Comparison of ENCODE assay signal across 8 cellular contexts in genomic region chr13:48126944-48127814, GRCh38. TPM values are rescaled to one million over a fixed set of nuclear protein-coding genes. Genes with fewer than 3 reads are reported as not detected.
DNase-seq lines count a peak whose midpoint lies in the region; ATAC-seq and TF ChIP-seq lines count a peak whose summit lies in the region.

No MANE protein-coding gene starts in this region.

- H3K4me1 ChIP-seq in liver (ENCODE audit: control insufficient read depth in 4 of 4, insufficient read depth in 4 of 4, low read length in 3 of 4), result peaks cover 0 to 21% (median 8%) of the 10 kb centered on the region in 4 donors

- no peaks in the 10 kb centered on the region for H3K27me3 Mint-ChIP-seq in activated B cell treated with CpG ODN at 0.5 μM for 24 hours
- no peaks in the 10 kb centered on the region for H3K27me3 Mint-ChIP-seq in stimulated activated naive CD8-positive, alpha-beta T cell treated with anti-CD3 and anti-CD28 coated beads, Interleukin-15, Interleukin-2, amounts not matched to agents 100 ng/mL and 50 ng/mL, for 24 hours

- no peak overlapping the region for H3K4me3 ChIP-seq in liver (ENCODE audit: low read depth in 1 of 3, low read length in 3 of 3)

- peak overlapping the region; percentile 9 for H3K27ac Mint-ChIP-seq in activated B cell treated with CpG ODN at 0.5 μM for 24 hours
- peak overlapping the region; percentile 10 for H3K27ac Mint-ChIP-seq in stimulated activated naive CD8-positive, alpha-beta T cell treated with anti-CD3 and anti-CD28 coated beads, Interleukin-15, Interleukin-2, amounts not matched to agents 100 ng/mL and 50 ng/mL, for 24 hours

- peak; percentile 88 to 90 for TF ChIP-seq RAD21 in liver (IDR thresholded peaks at IDR 0.05)

- intact Hi-C loops in activated B cell treated with CpG ODN at 0.5 μM for 24 hours (cut with micrococcal nuclease), result loop anchor here (1.0 to 5.0 kb wide), 9 partner anchors 58 to 642 kb away; partner anchors contain the start of gene ITM2B

- 24% methylated on average over 5 of the region's 5 CpGs for WGBS in liver

- no peak overlapping the region for H3K4me3 Mint-ChIP-seq in activated B cell treated with CpG ODN at 0.5 μM for 24 hours
- peak overlapping the region; percentile 0 for H3K4me3 Mint-ChIP-seq in stimulated activated naive CD8-positive, alpha-beta T cell treated with anti-CD3 and anti-CD28 coated beads, Interleukin-15, Interleukin-2, amounts not matched to agents 100 ng/mL and 50 ng/mL, for 24 hours

- no peaks in the 10 kb centered on the region for H3K36me3 Mint-ChIP-seq in activated B cell treated with CpG ODN at 0.5 μM for 24 hours (ENCODE audit: low read depth)
- no peaks in the 10 kb centered on the region for H3K36me3 Mint-ChIP-seq in stimulated activated naive CD8-positive, alpha-beta T cell treated with anti-CD3 and anti-CD28 coated beads, Interleukin-15, Interleukin-2, amounts not matched to agents 100 ng/mL and 50 ng/mL, for 24 hours (ENCODE audit: low read depth)

- ATAC-seq in HG02588 (IDR thresholded peaks at IDR 0.05; ENCODE audit: unreplicated experiment), result peak; percentile 71
- ATAC-seq in activated B cell treated with CpG ODN at 0.5 μM for 24 hours (ENCODE audit: low read depth), result peak; percentile 90
- ATAC-seq in GM19467 (IDR thresholded peaks at IDR 0.05; ENCODE audit: unreplicated experiment), result no peak

- CTCF ChIA-PET in activated B cell treated with CpG ODN at 0.5 μM for 24 hours (lab: Charles Lee), result interaction anchor here (0.6 to 3.0 kb wide), 18 partner anchors 24 to 641 kb away, joined by 3 to 39 read pairs (median 4); partner anchors contain the start of genes ITM2B, MED4, RB1 and RCBTB2

- peaks cover 7% of the 10 kb centered on the region for H3K4me1 Mint-ChIP-seq in activated B cell treated with CpG ODN at 0.5 μM for 24 hours
- H3K4me1 Mint-ChIP-seq in stimulated activated naive CD8-positive, alpha-beta T cell treated with anti-CD3 and anti-CD28 coated beads, Interleukin-15, Interleukin-2, amounts not matched to agents 100 ng/mL and 50 ng/mL, for 24 hours (ENCODE audit: low read depth), result peaks cover 25% of the 10 kb centered on the region

- peak overlapping the region in 1 of 2 donors; percentile 12 for H3K9ac ChIP-seq in liver (ENCODE audit: low read depth in 1 of 2, low read length in 2 of 2)

- no peaks in the 10 kb centered on the region for H3K36me3 ChIP-seq in liver (ENCODE audit: control insufficient read depth in 4 of 4, insufficient read depth in 3 of 4, low read depth in 1 of 4, low read length in 3 of 4)

- H3K27ac ChIP-seq in liver (ENCODE audit: low read depth in 1 of 2, low read length in 2 of 2), result peak overlapping the region; percentile 32 to 35

- peak; percentile 74 for TF ChIP-seq CTCF in activated B cell treated with CpG ODN at 0.5 μM for 24 hours (IDR thresholded peaks at IDR 0.05)
- peak; percentile 79 for TF ChIP-seq CTCF in liver (IDR thresholded peaks at IDR 0.05; ENCODE audit: low read depth, low read length, missing input control)

- no peaks in the 10 kb centered on the region for H3K9me3 ChIP-seq in liver (ENCODE audit: control insufficient read depth in 4 of 4, low read length in 3 of 4)

- DNase-seq in GDM1 (lab: John Stamatoyannopoulos, UW), result peak; percentile 54
- DNase-seq in NCI-H2171 (lab: John Stamatoyannopoulos, UW), result peak; percentile 63
- DNase-seq in activated B cell treated with CpG ODN at 0.5 μM for 24 hours, result no peak
- peak; percentile 67 to 69 for DNase-seq in dermis microvascular lymphatic vessel endothelial cell (ENCODE audit: low read depth in 2 of 2)

- H3K27me3 ChIP-seq in liver (ENCODE audit: control insufficient read depth in 4 of 4, insufficient read depth in 4 of 4, low read length in 3 of 4), result no peaks in the 10 kb centered on the region

- no peaks in the 10 kb centered on the region for H3K9me3 Mint-ChIP-seq in activated B cell treated with CpG ODN at 0.5 μM for 24 hours
- H3K9me3 Mint-ChIP-seq in stimulated activated naive CD8-positive, alpha-beta T cell treated with anti-CD3 and anti-CD28 coated beads, Interleukin-15, Interleukin-2, amounts not matched to agents 100 ng/mL and 50 ng/mL, for 24 hours, result no peaks in the 10 kb centered on the region

- POLR2A ChIA-PET in activated B cell treated with CpG ODN at 0.5 μM for 24 hours (lab: Charles Lee), result interaction anchor here (1.1 to 2.3 kb wide), 5 partner anchors 105 to 179 kb away, joined by 3 to 20 read pairs (median 3); partner anchors contain the start of gene ITM2B

TF ChIP-seq in liver, 16 proteins besides CTCF, POLR2A, EP300 and RAD21:
- TF ChIP-seq EGR1 (IDR thresholded peaks at IDR 0.05; ENCODE audit: low read depth in 2 of 2), result no peak
- TF ChIP-seq GABPA (IDR thresholded peaks at IDR 0.05 in 1 of 2, conservative IDR thresholded peaks at IDR 0.05 in 1 of 2), result peak in 1 of 2 donors; percentile 32
- TF ChIP-seq YY1 (IDR thresholded peaks at IDR 0.05), result peak; percentile 30
- TF ChIP-seq, protein P1, sequence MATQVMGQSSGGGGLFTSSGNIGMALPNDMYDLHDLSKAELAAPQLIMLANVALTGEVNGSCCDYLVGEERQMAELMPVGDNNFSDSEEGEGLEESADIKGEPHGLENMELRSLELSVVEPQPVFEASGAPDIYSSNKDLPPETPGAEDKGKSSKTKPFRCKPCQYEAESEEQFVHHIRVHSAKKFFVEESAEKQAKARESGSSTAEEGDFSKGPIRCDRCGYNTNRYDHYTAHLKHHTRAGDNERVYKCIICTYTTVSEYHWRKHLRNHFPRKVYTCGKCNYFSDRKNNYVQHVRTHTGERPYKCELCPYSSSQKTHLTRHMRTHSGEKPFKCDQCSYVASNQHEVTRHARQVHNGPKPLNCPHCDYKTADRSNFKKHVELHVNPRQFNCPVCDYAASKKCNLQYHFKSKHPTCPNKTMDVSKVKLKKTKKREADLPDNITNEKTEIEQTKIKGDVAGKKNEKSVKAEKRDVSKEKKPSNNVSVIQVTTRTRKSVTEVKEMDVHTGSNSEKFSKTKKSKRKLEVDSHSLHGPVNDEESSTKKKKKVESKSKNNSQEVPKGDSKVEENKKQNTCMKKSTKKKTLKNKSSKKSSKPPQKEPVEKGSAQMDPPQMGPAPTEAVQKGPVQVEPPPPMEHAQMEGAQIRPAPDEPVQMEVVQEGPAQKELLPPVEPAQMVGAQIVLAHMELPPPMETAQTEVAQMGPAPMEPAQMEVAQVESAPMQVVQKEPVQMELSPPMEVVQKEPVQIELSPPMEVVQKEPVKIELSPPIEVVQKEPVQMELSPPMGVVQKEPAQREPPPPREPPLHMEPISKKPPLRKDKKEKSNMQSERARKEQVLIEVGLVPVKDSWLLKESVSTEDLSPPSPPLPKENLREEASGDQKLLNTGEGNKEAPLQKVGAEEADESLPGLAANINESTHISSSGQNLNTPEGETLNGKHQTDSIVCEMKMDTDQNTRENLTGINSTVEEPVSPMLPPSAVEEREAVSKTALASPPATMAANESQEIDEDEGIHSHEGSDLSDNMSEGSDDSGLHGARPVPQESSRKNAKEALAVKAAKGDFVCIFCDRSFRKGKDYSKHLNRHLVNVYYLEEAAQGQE (IDR thresholded peaks at IDR 0.05), result no peak
- TF ChIP-seq, protein P2, sequence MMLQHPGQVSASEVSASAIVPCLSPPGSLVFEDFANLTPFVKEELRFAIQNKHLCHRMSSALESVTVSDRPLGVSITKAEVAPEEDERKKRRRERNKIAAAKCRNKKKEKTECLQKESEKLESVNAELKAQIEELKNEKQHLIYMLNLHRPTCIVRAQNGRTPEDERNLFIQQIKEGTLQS (IDR thresholded peaks at IDR 0.05), result no peak
- TF ChIP-seq TAF1 (conservative IDR thresholded peaks at IDR 0.05), result no peak
- TF ChIP-seq NR2F2 (IDR thresholded peaks at IDR 0.05), result peak; percentile 23
- TF ChIP-seq SP1 (IDR thresholded peaks at IDR 0.05), result no peak
- TF ChIP-seq RXRA (IDR thresholded peaks at IDR 0.05), result peak in 1 of 2 donors; percentile 7
- no peak for TF ChIP-seq ZBTB33 (IDR thresholded peaks at IDR 0.05)
- TF ChIP-seq HNF4A (conservative IDR thresholded peaks at IDR 0.05), result peak; percentile 13 to 34
- no peak for TF ChIP-seq JUND (IDR thresholded peaks at IDR 0.05)
- peak; percentile 27 for TF ChIP-seq HNF4G (IDR thresholded peaks at IDR 0.05)
- no peak for TF ChIP-seq FOXA1 (IDR thresholded peaks at IDR 0.05)
- no peak for TF ChIP-seq FOXA2 (IDR thresholded peaks at IDR 0.05)
- no peak for TF ChIP-seq MAX (IDR thresholded peaks at IDR 0.05)

RNA-seq across cellular contexts. Expression of gene MED4, which starts 32.3 kb away (rescaled TPM):
- 50.4 and 51.9 TPM in 2 replicates for total RNA-seq in activated B cell treated with CpG ODN at 0.5 μM for 24 hours
- 30.3 and 33.8 TPM in 2 replicates for total RNA-seq in dermis microvascular lymphatic vessel endothelial cell
- total RNA-seq in liver, result 10 to 100 TPM; 18.2 to 22.8 TPM
- polyA plus RNA-seq in liver, result 10 to 100 TPM; 22.3 to 32.4 TPM
